ENCODE assay signal across 27 cellular contexts in genomic region chr9:93614830-93615468, GRCh38.
"Had no signal": no experiment of that assay in that cellular context is flagged by ENCODE, and none has a peak within 500 bp of the region (broad histone marks: within the 10 kb centered on the region; RNA-seq: fewer than 3 reads in every experiment).

No MANE protein-coding gene starts in this region.

- H3K36me3 Mint-ChIP-seq: stimulated activated effector memory CD8-positive, alpha-beta T cell treated with anti-CD3 and anti-CD28 coated beads, Interleukin-12 subunit alpha, Interleukin-12 subunit beta, amount 100 ng/mL, for 72 hours had no signal

- H2AFZ ChIP-seq: hepatocyte, neural progenitor cell had no signal

- H3K9ac ChIP-seq: neural progenitor cell had no signal

- ATAC-seq: natural killer cell; sciatic nerve; stimulated activated effector memory CD8-positive, alpha-beta T cell treated with anti-CD3 and anti-CD28 coated beads, Interleukin-12 subunit alpha, Interleukin-12 subunit beta, amount 100 ng/mL, for 72 hours had no signal

- H3K27ac ChIP-seq: hepatocyte, left ventricle myocardium inferior, neural progenitor cell, ovary, right atrium auricular region, suprapubic skin, thoracic aorta, tibial artery, upper lobe of right lung, uterus had no signal

- H3K4me1 Mint-ChIP-seq: mesothelial cell of epicardium had no signal

- H3K27me3 Mint-ChIP-seq: naive B cell; progenitor cell of endocrine pancreas; stimulated activated naive CD8-positive, alpha-beta T cell treated with anti-CD3 and anti-CD28 coated beads, Interleukin-15, Interleukin-2, amounts not matched to agents 100 ng/mL and 50 ng/mL, for 24 hours had no signal

- H3K27ac Mint-ChIP-seq: mesothelial cell of epicardium; natural killer cell; nephron progenitor cell; neural progenitor cell; stimulated activated effector memory CD8-positive, alpha-beta T cell treated with anti-CD3 and anti-CD28 coated beads, Interleukin-12 subunit alpha, Interleukin-12 subunit beta, amount 100 ng/mL, for 72 hours; stimulated activated naive CD8-positive, alpha-beta T cell treated with anti-CD3 and anti-CD28 coated beads, Interleukin-15, Interleukin-2, amounts not matched to agents 100 ng/mL and 50 ng/mL, for 24 hours had no signal

- H3K4me2 ChIP-seq: hepatocyte, neural progenitor cell had no signal

- H3K9me3 ChIP-seq: ovary had no signal

- H3K4me3 Mint-ChIP-seq: mesothelial cell of epicardium; naive B cell; natural killer cell; nephron progenitor cell; neural progenitor cell; stimulated activated effector memory CD8-positive, alpha-beta T cell treated with anti-CD3 and anti-CD28 coated beads, Interleukin-12 subunit alpha, Interleukin-12 subunit beta, amount 100 ng/mL, for 72 hours; stimulated activated naive CD8-positive, alpha-beta T cell treated with anti-CD3 and anti-CD28 coated beads, Interleukin-15, Interleukin-2, amounts not matched to agents 100 ng/mL and 50 ng/mL, for 24 hours had no signal

- DNase-seq: left ventricle myocardium inferior; mesendoderm; naive B cell; natural killer cell; nephron progenitor cell; stimulated activated CD4-positive, alpha-beta T cell treated with anti-CD3 and anti-CD28 coated beads, Interleukin-12 subunit alpha, Interleukin-12 subunit beta, amount 100 ng/mL, for 4 hours; stimulated activated CD4-positive, alpha-beta T cell treated with anti-CD3 and anti-CD28 coated beads, Interleukin-15, amount 100 ng/mL, for 24 hours; stimulated activated CD4-positive, alpha-beta T cell treated with anti-CD3 and anti-CD28 coated beads, Interleukin-2, amount 100 ng/mL, for 24 hours; stimulated activated CD4-positive, alpha-beta T cell treated with anti-CD3 and anti-CD28 coated beads, Interleukin-4, amount 100 ng/mL, for 24 hours; stimulated activated naive CD4-positive, alpha-beta T cell; tibial artery; trophoblast cell; upper lobe of right lung; uterus had no signal

- H3K27me3 ChIP-seq: hepatocyte, neural progenitor cell, ovary, right atrium auricular region, suprapubic skin, tibial artery, upper lobe of right lung, uterus had no signal

- H3K4me3 ChIP-seq: hepatocyte, left ventricle myocardium inferior, lung, neural progenitor cell, ovary, right atrium auricular region, skin epidermis, suprapubic skin, thoracic aorta, tibial artery, upper lobe of right lung, uterus had no signal

- H3K36me3 ChIP-seq: neural progenitor cell, ovary, right atrium auricular region, suprapubic skin, thoracic aorta, tibial artery, uterus had no signal
